Comparison of ENCODE assay signal across 11 cellular contexts in genomic region chr18:27298215-27298804, GRCh38.
DNase-seq lines count a peak whose midpoint lies in the region; ATAC-seq, FAIRE-seq and TF ChIP-seq lines count a peak whose summit lies in the region.
"Had no signal": no experiment of that assay in that cellular context is flagged by ENCODE, and none has a peak within 500 bp of the region (broad histone marks: within the 10 kb centered on the region; RNA-seq: fewer than 3 reads in every experiment).

No MANE protein-coding gene starts in this region.

- H3K4me1 ChIP-seq in GM12878 (ENCODE audit: control insufficient read depth, insufficient read depth, low read length) = no peaks in the 10 kb centered on the region
- H3K4me1 ChIP-seq in lower lobe of right lung = no peaks in the 10 kb centered on the region
- H3K4me1 ChIP-seq: thyroid gland had no signal

- H2AFZ ChIP-seq in GM12878 (ENCODE audit: control insufficient read depth, low read depth, low read length) = no peak overlapping the region

- POLR2A ChIA-PET in GM12878 (lab: Charles Lee) = no interaction called here

- peaks cover 15% of the 10 kb centered on the region for H3K9me3 Mint-ChIP-seq in nephron progenitor cell
- H3K9me3 Mint-ChIP-seq: memory B cell had no signal

- H3K9me3 ChIP-seq in GM12878 (replicated peaks; ENCODE audit: control insufficient read depth, insufficient read depth, low read length) (no peaks in the 10 kb centered on the region), lower lobe of right lung (no peaks in the 10 kb centered on the region)
- H3K9me3 ChIP-seq: thyroid gland had no signal

- no peak overlapping the region for H3K4me2 ChIP-seq in GM12878 (ENCODE audit: control insufficient read depth, insufficient read depth)

- peak; percentile 3 for TF ChIP-seq CTCF in GM06990 (IDR thresholded peaks at IDR 0.05; ENCODE audit: insufficient read depth, low read length, poor library complexity, severe bottlenecking)
- TF ChIP-seq CTCF in GM12878 (IDR thresholded peaks at IDR 0.05 in 2 of 3, conservative IDR thresholded peaks at IDR 0.05 in 1 of 3; ENCODE audit: control insufficient read depth in 2 of 3, extremely low read depth in 1 of 3, insufficient read depth in 1 of 3, low read depth in 3 of 3, low read length in 3 of 3) = peak in 1 of 3 experiments; percentile 29; a peak in 1 of 6 replicates
- TF ChIP-seq CTCF in nephron progenitor cell (IDR thresholded peaks at IDR 0.05) = peak; percentile 26
- TF ChIP-seq CTCF in lower lobe of right lung (IDR thresholded peaks at IDR 0.05) = no peak

- H3K27ac ChIP-seq in GM12878 (ENCODE audit: control insufficient read depth, insufficient read depth) = no peak overlapping the region
- H3K27ac ChIP-seq in lower lobe of right lung = no peak overlapping the region
- H3K27ac ChIP-seq in caudate nucleus (ENCODE audit: low read depth, low read length) = no peak overlapping the region
- H3K27ac ChIP-seq: thyroid gland had no signal

- in situ Hi-C loops in GM12878 (cut with MboI) = no loop called here

- no peak for TF ChIP-seq EP300 in GM12878 (IDR thresholded peaks at IDR 0.05; ENCODE audit: borderline replicate concordance in 1 of 2, control insufficient read depth in 1 of 2, low read depth in 2 of 2, low read length in 2 of 2)

- WGBS in GM12878 (ENCODE audit: insufficient coverage, insufficient replicate concordance, low lambda C conversion rate, missing lambda C conversion rate) = 59% methylated on average over 4 of the region's 4 CpGs

- H3K4me3 Mint-ChIP-seq in nephron progenitor cell = no peak overlapping the region
- H3K4me3 Mint-ChIP-seq: memory B cell had no signal

- no peaks in the 10 kb centered on the region for H3K27me3 ChIP-seq in GM06990 (replicated peaks; ENCODE audit: control insufficient read depth, insufficient read depth, low read length)
- no peaks in the 10 kb centered on the region for H3K27me3 ChIP-seq in GM12878 (replicated peaks in 1 of 2; ENCODE audit: control insufficient read depth in 2 of 2, insufficient read depth in 2 of 2, low read length in 1 of 2)
- H3K27me3 ChIP-seq in lower lobe of right lung (ENCODE audit: low read depth) = no peaks in the 10 kb centered on the region
- H3K27me3 ChIP-seq: thyroid gland had no signal

- H3K27me3 Mint-ChIP-seq in nephron progenitor cell (ENCODE audit: low read depth, poor library complexity) = peaks cover 4% of the 10 kb centered on the region
- H3K27me3 Mint-ChIP-seq: memory B cell had no signal

- peak; percentile 36 for TF ChIP-seq RAD21 in GM12878 (IDR thresholded peaks at IDR 0.05; ENCODE audit: insufficient read depth, low read depth, low read length)

- H3K9ac ChIP-seq in GM12878 (ENCODE audit: control insufficient read depth, insufficient read depth, low read length) = no peak overlapping the region

- no peak for ATAC-seq in GM12878
- no peak for ATAC-seq in lower lobe of right lung

- no peak for TF ChIP-seq POLR2A in GM12878 (IDR thresholded peaks at IDR 0.05; ENCODE audit: low read depth, low read length)

- DNase-seq in GM06990 (ENCODE audit: extremely low read depth, insufficient read length) (no peak), NCI-H1694 treated with DMSO at 0.1 percent for 48 hours (lab: John Stamatoyannopoulos, UW) (peak; percentile 15), GM12878 (ENCODE audit: low read depth, low spot score) (no peak), nephron progenitor cell (no peak), lower lobe of right lung (no peak), caudate nucleus (lab: John Stamatoyannopoulos, UW) (no peak), OCI-M2 (lab: John Stamatoyannopoulos, UW; ENCODE audit: unreplicated experiment) (no peak), COLO668 (lab: John Stamatoyannopoulos, UW; ENCODE audit: unreplicated experiment) (no peak)
- DNase-seq: NCI-H2107, thyroid gland had no signal

- SMC1A ChIA-PET in GM12878 (lab: Charles Lee; ENCODE audit: uncharacterized antibody, unreplicated experiment) = interaction anchor here (1.2 kb wide), 1 partner anchor 56 kb away, joined by 5 read pairs; no protein-coding TSS in a partner anchor

- H3K36me3 Mint-ChIP-seq in nephron progenitor cell (ENCODE audit: low read depth) = no peaks in the 10 kb centered on the region
- H3K36me3 Mint-ChIP-seq: memory B cell had no signal

- H3K36me3 ChIP-seq in GM06990 (ENCODE audit: control insufficient read depth, insufficient read depth, low read length) = no peaks in the 10 kb centered on the region
- H3K36me3 ChIP-seq in GM12878 (ENCODE audit: control insufficient read depth in 2 of 2, insufficient read depth in 2 of 2, low read length in 1 of 2) = no peaks in the 10 kb centered on the region
- H3K36me3 ChIP-seq in lower lobe of right lung = no peaks in the 10 kb centered on the region
- H3K36me3 ChIP-seq: thyroid gland had no signal

- no peak for FAIRE-seq in GM12878 (lab: Jason Lieb, UNC)

- H4K20me1 ChIP-seq in GM12878 (ENCODE audit: control insufficient read depth, insufficient read depth) = no peaks in the 10 kb centered on the region

- H3K4me1 Mint-ChIP-seq in nephron progenitor cell = no peaks in the 10 kb centered on the region
- H3K4me1 Mint-ChIP-seq: memory B cell had no signal

- RAD21 ChIA-PET in GM12878 (lab: Charles Lee; ENCODE audit: unreplicated experiment) = interaction anchor here (1.2 kb wide), 1 partner anchor 280 kb away, joined by 6 read pairs; no protein-coding TSS in a partner anchor

- BruUV-seq in GM12878 (replicated peaks; lab: Mats Ljungman, UMichigan) = no TSS peak

- CTCF ChIA-PET in GM12878 (lab: Yijun Ruan, JAX) = interaction anchor here (1.0 to 2.1 kb wide), 4 partner anchors 9 to 293 kb away, joined by 3 to 7 read pairs (median 4); no protein-coding TSS in a partner anchor

- H3K27ac Mint-ChIP-seq in nephron progenitor cell = no peak overlapping the region
- H3K27ac Mint-ChIP-seq: memory B cell had no signal

- no peaks in the 10 kb centered on the region for H3K79me2 ChIP-seq in GM12878 (ENCODE audit: control insufficient read depth, insufficient read depth, low read length)

- intact Hi-C loops in GM12878 (cut with micrococcal nuclease; ENCODE audit: unreplicated experiment) = loop anchor here (5.0 kb wide), 1 partner anchor 281 kb away; no protein-coding TSS in a partner anchor
- intact Hi-C loops in lower lobe of right lung (cut with DNase I) = no loop called here

- H3K4me3 ChIP-seq in GM06990 (replicated peaks; ENCODE audit: low read depth, low read length) (no peak overlapping the region), GM12878 (no peak overlapping the region), lower lobe of right lung (no peak overlapping the region)
- H3K4me3 ChIP-seq: thyroid gland had no signal

TF ChIP-seq in GM12878, 131 proteins besides CTCF, POLR2A, EP300 and RAD21:
- TF ChIP-seq MLLT1 (IDR thresholded peaks at IDR 0.05) = no peak
- TF ChIP-seq MEF2A (IDR thresholded peaks at IDR 0.05; ENCODE audit: insufficient read depth, low read depth, low read length) = no peak
- TF ChIP-seq SUPT20H (IDR thresholded peaks at IDR 0.05; ENCODE audit: borderline replicate concordance, control insufficient read depth, low read depth, low read length) = no peak
- TF ChIP-seq, protein P1, sequence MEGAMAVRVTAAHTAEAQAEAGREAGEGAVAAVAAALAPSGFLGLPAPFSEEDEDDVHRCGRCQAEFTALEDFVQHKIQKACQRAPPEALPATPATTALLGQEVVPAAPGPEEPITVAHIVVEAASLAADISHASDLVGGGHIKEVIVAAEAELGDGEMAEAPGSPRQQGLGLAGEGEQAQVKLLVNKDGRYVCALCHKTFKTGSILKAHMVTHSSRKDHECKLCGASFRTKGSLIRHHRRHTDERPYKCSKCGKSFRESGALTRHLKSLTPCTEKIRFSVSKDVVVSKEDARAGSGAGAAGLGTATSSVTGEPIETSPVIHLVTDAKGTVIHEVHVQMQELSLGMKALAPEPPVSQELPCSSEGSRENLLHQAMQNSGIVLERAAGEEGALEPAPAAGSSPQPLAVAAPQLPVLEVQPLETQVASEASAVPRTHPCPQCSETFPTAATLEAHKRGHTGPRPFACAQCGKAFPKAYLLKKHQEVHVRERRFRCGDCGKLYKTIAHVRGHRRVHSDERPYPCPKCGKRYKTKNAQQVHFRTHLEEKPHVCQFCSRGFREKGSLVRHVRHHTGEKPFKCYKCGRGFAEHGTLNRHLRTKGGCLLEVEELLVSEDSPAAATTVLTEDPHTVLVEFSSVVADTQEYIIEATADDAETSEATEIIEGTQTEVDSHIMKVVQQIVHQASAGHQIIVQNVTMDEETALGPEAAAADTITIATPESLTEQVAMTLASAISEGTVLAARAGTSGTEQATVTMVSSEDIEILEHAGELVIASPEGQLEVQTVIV (IDR thresholded peaks at IDR 0.05; ENCODE audit: borderline replicate concordance, partially characterized antibody) = no peak
